Comparison of ENCODE assay signal across 30 cellular contexts in the genomic region with DNA sequence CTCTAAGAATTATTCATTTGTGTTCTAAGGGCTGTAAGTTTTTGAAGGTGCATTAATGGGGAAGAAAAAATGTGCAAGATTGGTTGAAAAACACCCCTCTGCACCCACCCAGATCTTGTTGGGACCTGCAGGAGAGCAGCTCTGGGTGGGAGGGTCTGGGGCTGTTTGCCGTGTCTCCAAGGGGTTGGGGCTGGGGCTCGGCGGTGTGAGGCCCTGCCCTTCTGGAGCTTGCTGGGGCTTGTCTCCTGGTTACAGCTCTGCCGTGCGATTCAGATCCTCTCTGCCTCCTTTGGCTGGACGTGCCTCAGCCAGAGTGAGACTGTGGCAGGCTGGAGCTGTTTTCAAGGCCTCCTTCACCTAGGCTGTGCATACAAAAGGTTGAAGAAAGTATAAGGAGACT. TPM values are rescaled to one million over a fixed set of nuclear protein-coding genes. Genes with fewer than 3 reads are reported as not detected.
DNase-seq lines count a peak whose midpoint lies in the region; ATAC-seq and TF ChIP-seq lines count a peak whose summit lies in the region.
"Had no signal": no experiment of that assay in that cellular context is flagged by ENCODE, and none has a peak within 500 bp of the region (broad histone marks: within the 10 kb centered on the region; RNA-seq: fewer than 3 reads in every experiment).

No MANE protein-coding gene starts in this region.

- H3K79me1 ChIP-seq in H9 (ENCODE audit: insufficient read depth, low read depth, low read length, poor library complexity, severe bottlenecking), result no peaks in the 10 kb centered on the region

- no peak overlapping the region for H3K4ac ChIP-seq in H9 (ENCODE audit: low read depth, low read length)

- no peak overlapping the region for H3K4me2 ChIP-seq in H9 (ENCODE audit: insufficient read depth, insufficient read length, low read length)

- no peak overlapping the region for H3K14ac ChIP-seq in H9 (ENCODE audit: insufficient read depth, low read length)

- H4K8ac ChIP-seq in H9 (replicated peaks; ENCODE audit: insufficient read length, low read depth, low read length), result no peak overlapping the region

- intact Hi-C loops in MCF 10A (cut with micrococcal nuclease), result no loop called here

- H3K27me3 ChIP-seq in H9 (ENCODE audit: insufficient read depth, low read length), result no peaks in the 10 kb centered on the region
- H3K27me3 ChIP-seq in foreskin keratinocyte, result no peaks in the 10 kb centered on the region
- H3K27me3 ChIP-seq: BE2C had no signal

- H3K23ac ChIP-seq in H9 (ENCODE audit: insufficient read length, low read depth, low read length), result no peak overlapping the region

- H4K5ac ChIP-seq in H9 (ENCODE audit: insufficient read length, low read depth, low read length), result no peak overlapping the region

- BruUV-seq in MCF 10A (replicated peaks; lab: Mats Ljungman, UMichigan), result no TSS peak

- no peak overlapping the region for H2BK120ac ChIP-seq in H9 (ENCODE audit: low read depth, low read length, poor library complexity, severe bottlenecking)

- WGBS in H9 (ENCODE audit: extremely low coverage, insufficient read length, low lambda C conversion rate), result no CpG with 5 or more reads among the region's 6 CpGs

- no peaks in the 10 kb centered on the region for H4K20me1 ChIP-seq in H9 (ENCODE audit: control insufficient read depth, insufficient read depth, insufficient read length)

- H3K36me3 Mint-ChIP-seq in H9 (ENCODE audit: insufficient read depth in 1 of 3, low read depth in 3 of 3), result peaks cover 43 to 74% (median 63%) of the 10 kb centered on the region in 3 experiments
- no peaks in the 10 kb centered on the region for H3K36me3 Mint-ChIP-seq in MCF 10A (ENCODE audit: insufficient read depth, unreplicated experiment)
- H3K36me3 Mint-ChIP-seq in osteocyte (ENCODE audit: unreplicated experiment), result peaks cover 77% of the 10 kb centered on the region
- H3K36me3 Mint-ChIP-seq: activated naive CD4-positive, alpha-beta T cell treated with anti-CD3 and anti-CD28 coated beads, Interleukin-2, amount 50 U/mL, for 24 hours had no signal

- no peaks in the 10 kb centered on the region for H3K9me3 ChIP-seq in H9 (ENCODE audit: control insufficient read depth, low read depth, low read length)
- H3K9me3 ChIP-seq: BE2C, HAP-1 had no signal

- H3K9me3 Mint-ChIP-seq in H9, result no peaks in the 10 kb centered on the region
- no peaks in the 10 kb centered on the region for H3K9me3 Mint-ChIP-seq in MCF 10A (ENCODE audit: unreplicated experiment)
- H3K9me3 Mint-ChIP-seq in osteocyte (ENCODE audit: unreplicated experiment), result no peaks in the 10 kb centered on the region
- H3K9me3 Mint-ChIP-seq: activated B cell treated with CpG ODN at 0.5 μM for 24 hours; activated naive CD4-positive, alpha-beta T cell treated with anti-CD3 and anti-CD28 coated beads, Interleukin-2, amount 50 U/mL, for 24 hours; activated T-helper 17 cell treated with anti-CD3 and anti-CD28 coated beads, Interleukin-2, amount 50 U/mL, for 72 hours had no signal

- H3K4me1 Mint-ChIP-seq in H9 (peaks cover 14 to 28% of the 10 kb centered on the region in 2 experiments; a peak in 3 of 4 replicates), MCF 10A (ENCODE audit: insufficient read depth, unreplicated experiment) (peaks cover 18% of the 10 kb centered on the region), osteocyte (ENCODE audit: unreplicated experiment) (peaks cover 74% of the 10 kb centered on the region)
- H3K4me1 Mint-ChIP-seq: activated B cell treated with CpG ODN at 0.5 μM for 24 hours; activated naive CD4-positive, alpha-beta T cell treated with anti-CD3 and anti-CD28 coated beads, Interleukin-2, amount 50 U/mL, for 24 hours; activated T-helper 17 cell treated with anti-CD3 and anti-CD28 coated beads, Interleukin-2, amount 50 U/mL, for 72 hours had no signal

- no peak for TF ChIP-seq CTCF in H9 (conservative IDR thresholded peaks at IDR 0.05)
- no peak for TF ChIP-seq CTCF in MCF 10A (IDR thresholded peaks at IDR 0.05; ENCODE audit: unreplicated experiment)
- TF ChIP-seq CTCF in foreskin keratinocyte (conservative IDR thresholded peaks at IDR 0.05), result no peak
- TF ChIP-seq CTCF in osteocyte (IDR thresholded peaks at IDR 0.05), result no peak

- no peak overlapping the region for H2BK20ac ChIP-seq in H9 (ENCODE audit: low read depth, low read length, poor library complexity, severe bottlenecking)

- no peaks in the 10 kb centered on the region for H3K27me3 Mint-ChIP-seq in H9 (ENCODE audit: low read depth)
- no peaks in the 10 kb centered on the region for H3K27me3 Mint-ChIP-seq in MCF 10A (ENCODE audit: insufficient read depth, unreplicated experiment)
- H3K27me3 Mint-ChIP-seq in osteocyte (ENCODE audit: unreplicated experiment), result no peaks in the 10 kb centered on the region
- H3K27me3 Mint-ChIP-seq: activated naive CD4-positive, alpha-beta T cell treated with anti-CD3 and anti-CD28 coated beads, Interleukin-2, amount 50 U/mL, for 24 hours had no signal

- H3K4me1 ChIP-seq in H9 (ENCODE audit: insufficient read depth, low read length) (no peaks in the 10 kb centered on the region), foreskin keratinocyte (no peaks in the 10 kb centered on the region)
- H3K4me1 ChIP-seq: HAP-1 had no signal

- ATAC-seq in foreskin keratinocyte (peak; percentile 84), GM21717 (IDR thresholded peaks at IDR 0.05; ENCODE audit: unreplicated experiment) (no peak), GM18498 (IDR thresholded peaks at IDR 0.05; ENCODE audit: unreplicated experiment) (no peak)
- ATAC-seq: activated T-helper 17 cell treated with anti-CD3 and anti-CD28 coated beads, Interleukin-2, amount 50 U/mL, for 72 hours; left ventricle myocardium superior had no signal

- POLR2A ChIA-PET in MCF 10A (lab: Yijun Ruan, JAX), result interaction anchor here (0.8 to 2.0 kb wide), 7 partner anchors 12 to 161 kb away, joined by 3 to 7 read pairs (median 3); a partner anchor contains a TSS

- H3K23me2 ChIP-seq in H9 (ENCODE audit: insufficient read length, low read depth, low read length, poor library complexity, severe bottlenecking), result no peaks in the 10 kb centered on the region

- no peak overlapping the region for H3T11ph ChIP-seq in H9 (ENCODE audit: low read length)

- CTCF ChIA-PET in MCF 10A (lab: Yijun Ruan, JAX), result interaction anchor here (0.6 to 27.0 kb wide), 10 partner anchors 8 to 170 kb away, joined by 3 to 673 read pairs (median 4); no protein-coding TSS in a partner anchor

- no peak overlapping the region for H3K56ac ChIP-seq in H9 (ENCODE audit: insufficient read length, low read depth, low read length)

- no peak overlapping the region for H4K91ac ChIP-seq in H9 (ENCODE audit: insufficient read length, low read depth, low read length)

- peak overlapping the region in 2 of 3 experiments; percentile 4 to 53; a peak in 4 of 7 replicates for H3K27ac Mint-ChIP-seq in H9
- peak overlapping the region; percentile 55 for H3K27ac Mint-ChIP-seq in MCF 10A (ENCODE audit: low read depth, unreplicated experiment)
- peak overlapping the region; percentile 95 for H3K27ac Mint-ChIP-seq in osteocyte (ENCODE audit: unreplicated experiment)
- H3K27ac Mint-ChIP-seq: activated B cell treated with CpG ODN at 0.5 μM for 24 hours; activated naive CD4-positive, alpha-beta T cell treated with anti-CD3 and anti-CD28 coated beads, Interleukin-2, amount 50 U/mL, for 24 hours; activated T-helper 17 cell treated with anti-CD3 and anti-CD28 coated beads, Interleukin-2, amount 50 U/mL, for 72 hours had no signal

- H2BK5ac ChIP-seq in H9 (ENCODE audit: insufficient read length, low read length), result no peak overlapping the region

- no peak overlapping the region for H2BK12ac ChIP-seq in H9 (ENCODE audit: insufficient read length, low read depth, low read length)

- no peak overlapping the region for H3K9ac ChIP-seq in H9 (ENCODE audit: extremely low read depth, insufficient read length, low read length)

- no peak overlapping the region for H2AK5ac ChIP-seq in H9 (ENCODE audit: insufficient read length, low read length)

- DNase-seq in H9, result no peak
- peak; percentile 45 for DNase-seq in MCF 10A (ENCODE audit: unreplicated experiment)
- peak; percentile 54 to 81 for DNase-seq in foreskin keratinocyte
- no peak for DNase-seq in osteocyte (ENCODE audit: extremely low spot score, unreplicated experiment)
- DNase-seq in activated CD4-positive, alpha-beta T cell treated with anti-CD3 and anti-CD28 coated beads, Interleukin-2, amount 50 U/mL, for 48 hours, result no peak
- DNase-seq in MV-4-11 (lab: John Stamatoyannopoulos, UW), result no peak
- DNase-seq: activated B cell treated with CpG ODN at 0.5 μM for 24 hours; activated CD4-positive, alpha-beta T cell treated with anti-CD3 and anti-CD28 coated beads, Interleukin-2, amount 50 U/mL, for 4 hours; activated CD8-positive, alpha-beta memory T cell treated with anti-CD3 and anti-CD28 coated beads, Interleukin-2, amount 50 U/mL, for 48 hours; BE2C; central memory CD4-positive, alpha-beta T cell; COR-L47; dermis blood vessel endothelial cell; foreskin fibroblast; GF-D8; left ventricle myocardium superior; NCI-H1092; NCI-H2029; NCI-H446; NCI-H82; SHP77; stimulated activated CD4-positive, alpha-beta T cell treated with anti-CD3 and anti-CD28 coated beads, Interleukin-1b, Interleukin-23, amount 100 ng/mL, for 48 hours; T1000 had no signal

- no peak overlapping the region for H2BK15ac ChIP-seq in H9 (ENCODE audit: low read depth, low read length)

- H3K27ac ChIP-seq in H9 (ENCODE audit: insufficient read length, low read depth, low read length) (no peak overlapping the region), foreskin keratinocyte (no peak overlapping the region)

- H3K4me3 Mint-ChIP-seq in H9 (no peak overlapping the region), MCF 10A (ENCODE audit: unreplicated experiment) (no peak overlapping the region), osteocyte (ENCODE audit: unreplicated experiment) (no peak overlapping the region)
- H3K4me3 Mint-ChIP-seq: activated B cell treated with CpG ODN at 0.5 μM for 24 hours; activated naive CD4-positive, alpha-beta T cell treated with anti-CD3 and anti-CD28 coated beads, Interleukin-2, amount 50 U/mL, for 24 hours; activated T-helper 17 cell treated with anti-CD3 and anti-CD28 coated beads, Interleukin-2, amount 50 U/mL, for 72 hours had no signal

- H3K79me2 ChIP-seq in H9 (ENCODE audit: insufficient read depth, low read length), result peaks cover 4% of the 10 kb centered on the region; the same call in 1 of the 2 replicates

- no peak overlapping the region for H2AFZ ChIP-seq in H9 (ENCODE audit: low read length)

- no peak overlapping the region for H3K18ac ChIP-seq in H9 (ENCODE audit: insufficient read length, low read depth, low read length)

RNA-seq across cellular contexts. Expression of a gene that starts 26.1 kb away (rescaled TPM):
- 363 and 366 TPM in 2 replicates for total RNA-seq in H9 (2021)
- 18.3 and 32.0 TPM in 2 replicates for total RNA-seq in MCF 10A (2022)
- 33.9 and 46.8 TPM in 2 replicates for total RNA-seq in foreskin keratinocyte
- polyA plus RNA-seq in foreskin keratinocyte, result 41.4 and 55.5 TPM in 2 replicates
- total RNA-seq in osteocyte, result 2,796 and 2,855 TPM in 2 replicates
- total RNA-seq: activated B cell treated with CpG ODN at 0.5 μM for 24 hours had no signal

RNA-seq across cellular contexts. Expression of a gene that starts 36.0 kb away (rescaled TPM):
- total RNA-seq in H9 (2021), result 0.61 and 0.90 TPM in 2 replicates
- total RNA-seq in MCF 10A (2022), result not detected in 2 replicates
- total RNA-seq in foreskin keratinocyte, result 0.20 and 0.28 TPM in 2 replicates
- polyA plus RNA-seq in foreskin keratinocyte, result 0.07 and 0.19 TPM in 2 replicates
- 1,145 and 1,383 TPM in 2 replicates for total RNA-seq in osteocyte
- total RNA-seq: activated B cell treated with CpG ODN at 0.5 μM for 24 hours; activated T-helper 17 cell treated with anti-CD3 and anti-CD28 coated beads, Interleukin-2, amount 50 U/mL, for 72 hours; endothelial cell of umbilical vein; OCI-LY7 had no signal

Comparison
In these comparisons a context has a peak if more than half of its experiments do, and no peak if none do; other contexts are left out.
1. DNase-seq: peak in MCF 10A (single experiment) and foreskin keratinocyte (2 of 2); none in H9 (single experiment), osteocyte (single experiment), activated CD4-positive, alpha-beta T cell treated with anti-CD3 and anti-CD28 coated beads, Interleukin-2, amount 50 U/mL, for 48 hours (0 of 2) and MV-4-11 (single experiment).
2. H3K27ac Mint-ChIP-seq: peak in every context shown above with its lines; median percentile 95 in osteocyte; 55 in MCF 10A; 28 in H9.
3. RNA of a gene that starts 36.0 kb away (total RNA-seq): 1,145 to 1,383 TPM in osteocyte; 0.61 to 0.90 TPM in H9, 0.20 to 0.28 TPM in foreskin keratinocyte and not detected in MCF 10A; every median in the first group is over 100 times any median in the second.